In genomic region chr9:74443036-74443750, GRCh38 we compare ENCODE assay signal across 22 cellular contexts. TPM values are rescaled to one million over a fixed set of nuclear protein-coding genes. Genes with fewer than 3 reads are reported as not detected.
"Had no signal": no experiment of that assay in that cellular context is flagged by ENCODE, and none has a peak within 500 bp of the region (broad histone marks: within the 10 kb centered on the region; RNA-seq: fewer than 3 reads in every experiment).

No MANE protein-coding gene starts in this region.

- H3K36me3 ChIP-seq: brain microvascular endothelial cell, right atrium auricular region, transverse colon, vagina had no signal

- H3K27me3 Mint-ChIP-seq: activated B cell treated with CpG ODN at 0.5 μM for 24 hours; activated naive CD8-positive, alpha-beta T cell treated with anti-CD3 and anti-CD28 coated beads for 36 hours had no signal

- DNase-seq: activated B cell treated with CpG ODN at 0.5 μM for 24 hours; activated CD4-positive, alpha-beta T cell treated with anti-CD3 and anti-CD28 coated beads for 48 hours; activated gamma-delta T cell treated with Interleukin-2 at 50 U/mL for 16 hours; activated naive CD8-positive, alpha-beta T cell treated with anti-CD3 and anti-CD28 coated beads for 36 hours; amygdala; brain microvascular endothelial cell; cerebellar nuclear complex; effector memory CD4-positive, alpha-beta T cell; glutamatergic neuron; hypothalamus; kidney glomerular epithelial cell; nucleus accumbens; posterior cingulate gyrus; stimulated activated CD4-positive, alpha-beta T cell treated with anti-CD3 and anti-CD28 coated beads, Interleukin-2, amount 100 ng/mL, for 48 hours; stimulated activated naive CD4-positive, alpha-beta T cell; T-helper 2 cell; transverse colon had no signal

- H3K4me1 ChIP-seq: transverse colon, vagina had no signal

- H3K27me3 ChIP-seq: brain microvascular endothelial cell, right atrium auricular region, transverse colon, vagina had no signal

- H3K4me3 ChIP-seq: right atrium auricular region, transverse colon, vagina had no signal

- H3K9me3 Mint-ChIP-seq: nephron had no signal

- H3K9me3 ChIP-seq: right atrium auricular region, transverse colon, vagina had no signal

- H3K27ac Mint-ChIP-seq: activated B cell treated with CpG ODN at 0.5 μM for 24 hours; activated naive CD8-positive, alpha-beta T cell treated with anti-CD3 and anti-CD28 coated beads for 36 hours; nephron had no signal

- H3K4me3 Mint-ChIP-seq: activated B cell treated with CpG ODN at 0.5 μM for 24 hours; activated naive CD8-positive, alpha-beta T cell treated with anti-CD3 and anti-CD28 coated beads for 36 hours; nephron had no signal

- H3K27ac ChIP-seq: brain microvascular endothelial cell, right atrium auricular region, transverse colon, vagina had no signal

- FAIRE-seq: TTC549 had no signal

- H3K4me1 Mint-ChIP-seq: activated B cell treated with CpG ODN at 0.5 μM for 24 hours; activated naive CD8-positive, alpha-beta T cell treated with anti-CD3 and anti-CD28 coated beads for 36 hours; nephron had no signal

- H3K36me3 Mint-ChIP-seq: activated naive CD8-positive, alpha-beta T cell treated with anti-CD3 and anti-CD28 coated beads for 36 hours had no signal

RNA-seq across cellular contexts. Expression of gene RORB, which starts 53.9 kb away (rescaled TPM):
- total RNA-seq: activated B cell treated with CpG ODN at 0.5 μM for 24 hours, epithelial cell of proximal tubule had no signal
